Comparison of ENCODE assay signal across 1 cellular context in genomic region chr20:63863798-63864544, GRCh38.
A peak's percentile ranks its signal among the peaks of the same experiment; 100 is the strongest.
TF ChIP-seq lines count a peak whose summit lies in the region.

No MANE protein-coding gene starts in this region.

TF ChIP-seq in Ishikawa, 13 proteins besides CTCF, POLR2A, EP300 and RAD21 (continued from another document):
- no peak for TF ChIP-seq TAF1 (IDR thresholded peaks at IDR 0.05; ENCODE audit: low read depth)
- TF ChIP-seq TEAD4 (IDR thresholded peaks at IDR 0.05): no peak
- no peak for TF ChIP-seq FOXM1 (IDR thresholded peaks at IDR 0.05; ENCODE audit: borderline replicate concordance, low read depth)
- TF ChIP-seq REST (IDR thresholded peaks at IDR 0.05; ENCODE audit: low read depth): no peak
- no peak for TF ChIP-seq EGR1 (IDR thresholded peaks at IDR 0.05)
- TF ChIP-seq CEBPB (IDR thresholded peaks at IDR 0.05): no peak
- TF ChIP-seq, protein P1, sequence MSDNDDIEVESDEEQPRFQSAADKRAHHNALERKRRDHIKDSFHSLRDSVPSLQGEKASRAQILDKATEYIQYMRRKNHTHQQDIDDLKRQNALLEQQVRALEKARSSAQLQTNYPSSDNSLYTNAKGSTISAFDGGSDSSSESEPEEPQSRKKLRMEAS (IDR thresholded peaks at IDR 0.05): peak; percentile 72
- TF ChIP-seq TCF12 (IDR thresholded peaks at IDR 0.05; ENCODE audit: low read depth): no peak; the same call in 1 of the 2 replicates
